2 cellular contexts compared by ENCODE assay signal in the genomic region with DNA sequence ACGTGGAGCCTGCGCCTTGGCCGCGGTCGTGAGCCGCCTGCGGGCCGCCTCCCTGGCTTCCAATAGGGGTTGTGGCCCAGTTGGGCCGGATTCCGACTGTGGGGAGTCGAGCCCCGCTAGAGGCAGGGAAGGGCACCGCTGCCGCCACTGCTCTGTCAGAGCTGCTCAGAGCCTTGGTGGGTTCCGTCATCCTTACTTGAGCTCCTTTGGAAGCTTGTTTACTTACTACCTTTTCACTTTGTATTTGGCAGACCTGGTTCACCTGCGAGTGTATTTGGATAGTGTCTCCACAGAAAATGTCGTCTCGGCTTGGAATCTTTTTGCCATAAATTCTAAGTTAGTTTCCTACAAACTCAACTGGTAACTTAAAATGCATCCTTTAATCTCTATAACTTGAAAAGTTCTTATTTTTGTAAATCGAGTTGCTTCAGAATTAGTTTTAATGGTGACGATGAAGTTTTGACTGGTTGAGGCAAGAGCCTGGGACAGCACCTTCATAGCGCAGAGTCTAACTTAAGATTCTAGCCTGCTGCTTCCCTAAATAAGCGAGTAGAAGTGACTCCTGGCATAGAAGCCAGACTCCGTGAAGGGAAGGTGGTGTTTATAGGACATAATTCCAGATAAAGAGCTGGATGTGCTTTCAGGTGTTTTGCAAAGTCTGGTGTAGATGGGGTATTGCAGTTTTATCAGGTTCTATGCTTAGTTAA.
TF ChIP-seq lines count a peak whose summit lies in the region.

No MANE protein-coding gene starts in this region.

TF ChIP-seq in SK-N-SH, 30 proteins besides CTCF, POLR2A, EP300 and RAD21:
- TF ChIP-seq TEAD4 (IDR thresholded peaks at IDR 0.05; ENCODE audit: borderline replicate concordance, insufficient read depth) (no peak), FOSL2 (IDR thresholded peaks at IDR 0.05; ENCODE audit: borderline replicate concordance, low read depth) (no peak), MEF2A (IDR thresholded peaks at IDR 0.05; ENCODE audit: borderline replicate concordance, low read depth) (no peak), POLR2AphosphoS5 (IDR thresholded peaks at IDR 0.05; ENCODE audit: low read depth, low read length) (no peak), MXI1 (IDR thresholded peaks at IDR 0.05; ENCODE audit: low read depth, low read length) (peak; percentile 44; the same call in 1 of the 2 replicates), NRF1 (IDR thresholded peaks at IDR 0.05; ENCODE audit: low read depth, low read length) (no peak)
TF ChIP-seq in SK-N-SH: peak in this region for 1.

TF ChIP-seq in GM12891, 5 proteins besides CTCF, POLR2A, EP300 and RAD21:
- TF ChIP-seq PAX5 (IDR thresholded peaks at IDR 0.05; ENCODE audit: insufficient read depth, low read length, severe bottlenecking) (no peak), POU2F2 (IDR thresholded peaks at IDR 0.05; ENCODE audit: low read depth, low read length) (no peak), SPI1 (IDR thresholded peaks at IDR 0.05; ENCODE audit: low read depth, low read length) (no peak), POLR2AphosphoS5 (IDR thresholded peaks at IDR 0.05; ENCODE audit: low read depth, low read length) (no peak), TAF1 (IDR thresholded peaks at IDR 0.05; ENCODE audit: low read depth, low read length) (no peak)
TF ChIP-seq in GM12891: peak in this region for 0.
